ENCODE assay signal across 10 cellular contexts in the genomic region with DNA sequence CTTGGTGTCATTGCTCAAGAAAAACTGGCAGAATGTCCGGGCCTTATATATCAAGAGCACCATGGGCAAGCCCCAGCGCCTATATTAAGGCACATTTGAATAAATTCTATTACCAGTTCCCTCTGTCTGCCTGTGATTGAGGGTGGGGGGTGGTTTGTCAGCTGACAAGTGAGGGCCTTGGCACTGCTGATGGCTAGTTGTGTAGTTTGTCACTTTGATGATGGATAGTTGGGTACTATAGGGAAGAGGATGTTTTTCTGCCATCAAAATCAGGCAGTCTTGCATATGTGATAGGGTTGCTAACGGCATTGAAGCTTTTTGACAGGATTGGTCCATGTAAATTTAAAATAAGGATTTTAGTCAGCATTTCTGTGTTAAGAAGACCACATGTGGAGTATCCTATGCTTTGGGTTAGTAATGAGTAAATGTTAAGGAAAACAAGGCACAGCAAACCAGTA. TPM values are rescaled to one million over a fixed set of nuclear protein-coding genes. Genes with fewer than 3 reads are reported as not detected.
DNase-seq lines count a peak whose midpoint lies in the region; ATAC-seq and TF ChIP-seq lines count a peak whose summit lies in the region.
"Had no signal": no experiment of that assay in that cellular context is flagged by ENCODE, and none has a peak within 500 bp of the region (broad histone marks: within the 10 kb centered on the region; RNA-seq: fewer than 3 reads in every experiment).

No MANE protein-coding gene starts in this region.

- no peak for TF ChIP-seq POLR2A in ovary (IDR thresholded peaks at IDR 0.05)

- H3K9me3 Mint-ChIP-seq in CD4-positive, alpha-beta memory T cell = no peaks in the 10 kb centered on the region
- no peaks in the 10 kb centered on the region for H3K9me3 Mint-ChIP-seq in brain
- no peaks in the 10 kb centered on the region for H3K9me3 Mint-ChIP-seq in naive thymus-derived CD8-positive, alpha-beta T cell

- H3K36me3 ChIP-seq in CD4-positive, alpha-beta memory T cell (ENCODE audit: insufficient read depth, low read length) = peaks cover 16% of the 10 kb centered on the region
- H3K36me3 ChIP-seq in Karpas-422 (ENCODE audit: insufficient read depth, low read length) (peaks cover 39% of the 10 kb centered on the region), ovary (no peaks in the 10 kb centered on the region)

- H3K27ac ChIP-seq in CD4-positive, alpha-beta memory T cell (ENCODE audit: low read depth, low read length) = peak overlapping the region; percentile 74
- H3K27ac ChIP-seq in Karpas-422 (ENCODE audit: low read length) = peak overlapping the region; percentile 78
- H3K27ac ChIP-seq in ovary = no peak overlapping the region

- no peaks in the 10 kb centered on the region for H3K9me3 ChIP-seq in CD4-positive, alpha-beta memory T cell (ENCODE audit: control insufficient read depth in 1 of 2, low read length in 2 of 2)
- H3K9me3 ChIP-seq in Karpas-422 (ENCODE audit: low read length) = no peaks in the 10 kb centered on the region
- H3K9me3 ChIP-seq in ovary = no peaks in the 10 kb centered on the region

- H4K20me1 ChIP-seq in Karpas-422 (ENCODE audit: insufficient read depth, low read depth, low read length) = peaks cover 46% of the 10 kb centered on the region

- H3K4me3 ChIP-seq in CD4-positive, alpha-beta memory T cell (ENCODE audit: low read length in 2 of 2) = peak overlapping the region in 1 of 2 donors; percentile 67
- H3K4me3 ChIP-seq in Karpas-422 (ENCODE audit: low read length) (peak overlapping the region; percentile 90; the same call in 1 of the 2 replicates), ovary (no peak overlapping the region)

- peak overlapping the region; percentile 94 to 99 (median 98) for H3K4me3 Mint-ChIP-seq in CD4-positive, alpha-beta memory T cell
- H3K4me3 Mint-ChIP-seq in brain = peak overlapping the region; percentile 89 to 98 (median 94)
- peak overlapping the region; percentile 91 to 99 (median 98) for H3K4me3 Mint-ChIP-seq in naive thymus-derived CD8-positive, alpha-beta T cell

- H3K4me2 ChIP-seq in Karpas-422 (ENCODE audit: low read depth, low read length, poor library complexity, severe bottlenecking) = peak overlapping the region; percentile 93

- no peak for TF ChIP-seq EP300 in ovary (IDR thresholded peaks at IDR 0.05)

- POLR2A ChIA-PET in CD4-positive, alpha-beta memory T cell (lab: Charles Lee; ENCODE audit: partially characterized antibody) = interaction anchor here (0.8 to 7.8 kb wide), 9 partner anchors 10 to 265 kb away, joined by 3 to 107 read pairs (median 6); partner anchors contain the start of genes ARMC12, FANCE and TEAD3
- POLR2A ChIA-PET in naive thymus-derived CD8-positive, alpha-beta T cell (lab: Charles Lee) = interaction anchor here (0.9 to 1.7 kb wide), 3 partner anchors 9 to 118 kb away, joined by 3 to 10 read pairs (median 4); no protein-coding TSS in a partner anchor

- peaks cover 20% of the 10 kb centered on the region for H3K79me2 ChIP-seq in Karpas-422 (ENCODE audit: low read length)

- no peaks in the 10 kb centered on the region for H3K9me2 ChIP-seq in Karpas-422 (replicated peaks; ENCODE audit: insufficient read depth, low read length)

- WGBS in ovary, 3 donors = 40 to 48% (median 46%) methylated on average over 3 of the region's 3 CpGs

- intact Hi-C loops in CD4-positive, alpha-beta memory T cell (cut with micrococcal nuclease) = no loop called here
- intact Hi-C loops in ovary (cut with DNase I) = no loop called here

- peaks cover 31 to 49% of the 10 kb centered on the region in 2 donors for H3K36me3 Mint-ChIP-seq in CD4-positive, alpha-beta memory T cell
- peaks cover 56% of the 10 kb centered on the region for H3K36me3 Mint-ChIP-seq in brain
- H3K36me3 Mint-ChIP-seq in naive thymus-derived CD8-positive, alpha-beta T cell = peaks cover 0 to 61% (median 19%) of the 10 kb centered on the region in 3 donors

- peaks cover 28 to 53% (median 40%) of the 10 kb centered on the region in 4 donors for H3K4me1 Mint-ChIP-seq in CD4-positive, alpha-beta memory T cell
- H3K4me1 Mint-ChIP-seq in brain = peaks cover 43% of the 10 kb centered on the region
- H3K4me1 Mint-ChIP-seq in naive thymus-derived CD8-positive, alpha-beta T cell = peaks cover 18 to 47% (median 39%) of the 10 kb centered on the region in 4 donors

- peak overlapping the region; percentile 93 to 98 (median 97) for H3K27ac Mint-ChIP-seq in CD4-positive, alpha-beta memory T cell
- H3K27ac Mint-ChIP-seq in brain = peak overlapping the region; percentile 36 to 97 (median 87)
- peak overlapping the region; percentile 35 to 99 (median 96) for H3K27ac Mint-ChIP-seq in naive thymus-derived CD8-positive, alpha-beta T cell

- CTCF ChIA-PET in CD4-positive, alpha-beta memory T cell (lab: Charles Lee; ENCODE audit: partially characterized antibody) = interaction anchor here (1.1 to 6.6 kb wide), 6 partner anchors 17 to 266 kb away, joined by 3 to 57 read pairs (median 4); partner anchors contain the start of genes ARMC12 and DEF6

- peaks cover 40% of the 10 kb centered on the region for H3K4me1 ChIP-seq in CD4-positive, alpha-beta memory T cell (ENCODE audit: insufficient read depth, low read length)
- H3K4me1 ChIP-seq in Karpas-422 (ENCODE audit: low read length) = peaks cover 31% of the 10 kb centered on the region
- H3K4me1 ChIP-seq in ovary (ENCODE audit: insufficient read depth) = peaks cover 8% of the 10 kb centered on the region

- no peak overlapping the region for H2AFZ ChIP-seq in Karpas-422 (ENCODE audit: low read length)

- TF ChIP-seq CTCF in brain (conservative IDR thresholded peaks at IDR 0.05) (no peak), ovary (IDR thresholded peaks at IDR 0.05) (no peak)

- peak in 1 of 5 donors; percentile 27 for DNase-seq in CD4-positive, alpha-beta memory T cell
- DNase-seq in Karpas-422 (peak; percentile 60), ovary (no peak), inferior parietal cortex (ENCODE audit: extremely low spot score) (no peak), amniotic stem cell (lab: John Stamatoyannopoulos, UW) (no peak)
- no peak for DNase-seq in naive thymus-derived CD8-positive, alpha-beta T cell

- no peak overlapping the region for H3K9ac ChIP-seq in Karpas-422 (ENCODE audit: low read length)

- no peaks in the 10 kb centered on the region for H3K27me3 ChIP-seq in CD4-positive, alpha-beta memory T cell (ENCODE audit: insufficient read depth, low read length)
- H3K27me3 ChIP-seq in Karpas-422 (ENCODE audit: low read length) = no peaks in the 10 kb centered on the region
- no peaks in the 10 kb centered on the region for H3K27me3 ChIP-seq in ovary

- ATAC-seq in naive thymus-derived CD8-positive, alpha-beta T cell = no peak
- ATAC-seq in HG02623 (IDR thresholded peaks at IDR 0.05; ENCODE audit: unreplicated experiment) = no peak

- no peaks in the 10 kb centered on the region for H3K27me3 Mint-ChIP-seq in CD4-positive, alpha-beta memory T cell
- peaks cover 7% of the 10 kb centered on the region for H3K27me3 Mint-ChIP-seq in brain
- no peaks in the 10 kb centered on the region for H3K27me3 Mint-ChIP-seq in naive thymus-derived CD8-positive, alpha-beta T cell

RNA-seq across cellular contexts. Expression of gene RPL10A, which starts 2.5 kb away (rescaled TPM):
- 1,000 to 10,000 TPM; 1,978 to 2,070 TPM for total RNA-seq in CD4-positive, alpha-beta memory T cell
- polyA plus RNA-seq in CD4-positive, alpha-beta memory T cell = 1,000 to 10,000 TPM in 1 of 2 donors, 100 to 1,000 TPM in 1; 844 to 1,085 TPM
- 3,423 and 3,839 TPM in 2 replicates for total RNA-seq in Karpas-422 (2014; rRNA removed; shearing (Covaris generic); ENCODE audit: low replicate concordance)
- 1,660 TPM for polyA plus RNA-seq in brain (ENCODE audit: insufficient read depth, low read depth, low replicate concordance)
- 1,000 to 10,000 TPM; 2,013 to 2,044 TPM for total RNA-seq in naive thymus-derived CD8-positive, alpha-beta T cell
- 1,000 to 10,000 TPM; 1,376 to 1,445 (median 1,413) TPM for polyA plus RNA-seq in naive thymus-derived CD8-positive, alpha-beta T cell
- 1,000 to 10,000 TPM; 2,596 to 4,158 (median 3,059) TPM for total RNA-seq in ovary
- 1,000 to 10,000 TPM; 3,198 to 5,052 TPM for polyA plus RNA-seq in ovary

RNA-seq across cellular contexts. Expression of gene FANCE, which starts 18.6 kb away (rescaled TPM):
- 1 to 10 TPM; 8.9 to 9.0 TPM for total RNA-seq in CD4-positive, alpha-beta memory T cell
- 1 to 10 TPM; 5.4 to 7.0 TPM for polyA plus RNA-seq in CD4-positive, alpha-beta memory T cell
- 9.8 and 14.8 TPM in 2 replicates for total RNA-seq in Karpas-422 (2014; rRNA removed; shearing (Covaris generic); ENCODE audit: low replicate concordance)
- polyA plus RNA-seq in brain (ENCODE audit: insufficient read depth, low read depth, low replicate concordance) = 20.9 TPM
- total RNA-seq in naive thymus-derived CD8-positive, alpha-beta T cell = 1 to 10 TPM; 9.0 to 9.3 TPM
- 1 to 10 TPM; 3.2 to 5.5 (median 3.3) TPM for polyA plus RNA-seq in naive thymus-derived CD8-positive, alpha-beta T cell
- total RNA-seq in ovary = 10 to 100 TPM in 2 of 7 donors, 1 to 10 TPM in 5; 5.3 to 12.2 (median 9.3) TPM
- polyA plus RNA-seq in ovary = 1 to 10 TPM; 5.3 to 7.4 TPM

RNA-seq across cellular contexts. Expression of gene TEAD3, which starts 26.2 kb away (rescaled TPM):
- total RNA-seq in CD4-positive, alpha-beta memory T cell = under 1 TPM in 1 of 2 experiments, not detected in 1; 0.20 TPM
- under 1 TPM in 1 of 2 donors, not detected in 1; 0.08 TPM for polyA plus RNA-seq in CD4-positive, alpha-beta memory T cell
- not detected in 2 replicates for total RNA-seq in Karpas-422 (2014; rRNA removed; shearing (Covaris generic); ENCODE audit: low replicate concordance)
- 8.9 TPM for polyA plus RNA-seq in brain (ENCODE audit: insufficient read depth, low read depth, low replicate concordance)
- total RNA-seq in naive thymus-derived CD8-positive, alpha-beta T cell = under 1 TPM; 0.47 to 0.58 TPM
- under 1 TPM; 0.05 to 0.16 (median 0.15) TPM for polyA plus RNA-seq in naive thymus-derived CD8-positive, alpha-beta T cell
- total RNA-seq in ovary = 10 to 100 TPM; 15.7 to 63.1 (median 35.6) TPM
- 10 to 100 TPM; 21.6 to 27.1 TPM for polyA plus RNA-seq in ovary

RNA-seq across cellular contexts. Expression of gene TULP1, which starts 42.0 kb away (rescaled TPM):
- total RNA-seq in CD4-positive, alpha-beta memory T cell = not detected
- polyA plus RNA-seq in CD4-positive, alpha-beta memory T cell = not detected
- not detected in 2 replicates for total RNA-seq in Karpas-422 (2014; rRNA removed; shearing (Covaris generic); ENCODE audit: low replicate concordance)
- not detected for polyA plus RNA-seq in brain (ENCODE audit: insufficient read depth, low read depth, low replicate concordance)
- not detected for total RNA-seq in naive thymus-derived CD8-positive, alpha-beta T cell
- polyA plus RNA-seq in naive thymus-derived CD8-positive, alpha-beta T cell = not detected
- total RNA-seq in ovary = 1 to 10 TPM in 1 of 7 donors, under 1 TPM in 3, not detected in 3; 0.17 to 1.1 (median 0.62) TPM
- polyA plus RNA-seq in ovary = under 1 TPM; 0.27 to 0.50 TPM
- total RNA-seq: renal cortical epithelial cell; T-helper 2 cell treated with Interferon-gamma antibody and Interleukin-4, amounts not matched to agents 100 ng/mL and 5 ng/mL, for 36 hours had no signal

Comparison
In these comparisons a context has a peak if more than half of its experiments do, and no peak if none do; other contexts are left out.
1. H3K27ac ChIP-seq: peak in CD4-positive, alpha-beta memory T cell (single experiment) and Karpas-422 (single experiment); none in ovary (0 of 2).
2. RNA of gene TEAD3, which starts 26.2 kb away (total RNA-seq): 15.7 to 63.1 TPM in ovary; 0.47 to 0.58 TPM in naive thymus-derived CD8-positive, alpha-beta T cell, 0.20 TPM in CD4-positive, alpha-beta memory T cell and not detected in Karpas-422; every median in the first group is over 10 times any median in the second.
3. Peak in every context shown above with its lines, with median percentiles within 50 percentile points of each other: H3K27ac Mint-ChIP-seq and H3K4me3 Mint-ChIP-seq.